Comparison of ENCODE assay signal across 8 cellular contexts in the genomic region with DNA sequence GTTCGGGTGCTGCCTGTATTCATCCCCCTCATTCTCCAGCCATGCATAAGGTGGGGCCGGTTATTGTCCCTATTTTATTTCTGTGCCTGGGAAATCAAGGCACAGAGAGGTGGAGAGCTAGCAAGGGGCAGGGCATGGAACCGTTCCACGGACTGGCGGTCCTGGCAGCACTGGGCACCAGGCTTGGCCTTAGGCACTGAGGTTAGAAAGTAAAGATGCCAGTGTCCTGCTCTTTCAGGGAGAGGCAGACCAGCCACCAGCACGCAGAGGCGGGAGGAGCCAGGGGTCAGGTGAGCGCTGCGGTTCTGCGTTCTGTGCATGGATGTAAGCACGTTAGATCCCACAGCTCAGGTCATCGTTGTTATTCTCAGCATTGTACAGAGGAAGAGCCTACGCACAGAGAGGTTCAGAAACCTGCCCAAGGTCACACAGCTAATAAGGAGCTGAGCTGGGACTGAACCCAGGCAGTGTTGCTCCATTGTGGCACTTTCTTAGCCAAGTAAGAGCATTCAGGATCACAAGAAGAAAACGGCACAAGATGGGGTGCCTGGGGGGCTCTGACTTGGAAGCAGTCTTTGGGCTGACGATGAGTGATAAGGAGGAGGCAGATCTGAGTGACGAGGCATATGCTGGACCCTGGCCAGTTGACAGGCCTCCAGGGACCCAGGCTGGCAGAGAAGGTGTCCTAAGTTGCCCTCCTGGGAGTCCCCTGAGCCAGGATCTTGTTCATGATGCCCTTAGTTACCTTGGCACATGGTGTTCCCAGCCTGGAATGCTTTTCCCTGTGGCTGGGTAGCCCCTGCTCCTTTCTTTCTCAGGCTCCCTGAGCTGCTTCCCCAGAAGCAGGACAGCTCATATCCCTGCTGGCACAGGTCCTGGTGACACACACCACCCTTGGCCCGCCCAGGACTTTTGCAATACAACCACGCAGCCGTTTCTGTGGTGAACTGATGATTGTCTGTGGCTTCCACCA. TPM values are rescaled to one million over a fixed set of nuclear protein-coding genes. Genes with fewer than 3 reads are reported as not detected.
DNase-seq lines count a peak whose midpoint lies in the region; ATAC-seq and TF ChIP-seq lines count a peak whose summit lies in the region.

No MANE protein-coding gene starts in this region.

- H3K4me3 ChIP-seq in adrenal gland (no peak overlapping the region), subcutaneous abdominal adipose tissue (ENCODE audit: low read depth in 1 of 5, low read length in 5 of 5) (peak overlapping the region in 1 of 5 donors; percentile 12)

- 60 to 76% (median 65%) methylated on average over 13 to 19 of the region's 19 CpGs for WGBS in adrenal gland, 4 donors

- ATAC-seq in GM18511 (IDR thresholded peaks at IDR 0.05; ENCODE audit: unreplicated experiment) (no peak), HG03354 (IDR thresholded peaks at IDR 0.05; ENCODE audit: poor library complexity, severe bottlenecking, unreplicated experiment) (no peak), HG03342 (IDR thresholded peaks at IDR 0.05; ENCODE audit: unreplicated experiment) (no peak)
- no peak for ATAC-seq in activated CD4-positive, CD25-positive, alpha-beta regulatory T cell treated with anti-CD3 and anti-CD28 coated beads, Interleukin-2, amount 50 U/mL, for 24 hours

- intact Hi-C loops in adrenal gland (cut with DNase I), result loop anchor here in 1 of 2 donors (10.0 kb wide), 1 partner anchor 91 kb away; a partner anchor contains a TSS

- peak overlapping the region in 2 of 5 donors; percentile 6 to 58 for H3K9ac ChIP-seq in subcutaneous abdominal adipose tissue (ENCODE audit: low read length in 5 of 5)

- H3K36me3 ChIP-seq in adrenal gland (replicated peaks in 1 of 2), result peaks cover 0 to 11% of the 10 kb centered on the region in 2 donors
- peaks cover 0 to 63% (median 46%) of the 10 kb centered on the region in 5 donors for H3K36me3 ChIP-seq in subcutaneous abdominal adipose tissue (ENCODE audit: control insufficient read depth in 5 of 5, insufficient read depth in 5 of 5, low read length in 5 of 5)

- H3K4me1 ChIP-seq in adrenal gland (replicated peaks in 1 of 2) (peaks cover 6 to 8% of the 10 kb centered on the region in 2 donors), subcutaneous abdominal adipose tissue (ENCODE audit: control insufficient read depth in 5 of 5, insufficient read depth in 5 of 5, low read length in 5 of 5) (peaks cover 14 to 56% (median 30%) of the 10 kb centered on the region in 5 donors)

- TF ChIP-seq CTCF in adrenal gland (IDR thresholded peaks at IDR 0.05), result no peak

- no peaks in the 10 kb centered on the region for H3K27me3 ChIP-seq in adrenal gland
- H3K27me3 ChIP-seq in subcutaneous abdominal adipose tissue (ENCODE audit: control insufficient read depth in 5 of 5, insufficient read depth in 4 of 5, low read length in 5 of 5), result no peaks in the 10 kb centered on the region

- no peak for TF ChIP-seq POLR2A in adrenal gland (IDR thresholded peaks at IDR 0.05)

- H3K27ac ChIP-seq in adrenal gland (peak overlapping the region in 3 of 5 donors; percentile 24 to 50 (median 41)), subcutaneous abdominal adipose tissue (ENCODE audit: low read depth, low read length) (peak overlapping the region; percentile 74)

- H3K9me3 ChIP-seq in adrenal gland (replicated peaks in 1 of 3), result no peaks in the 10 kb centered on the region
- H3K9me3 ChIP-seq in subcutaneous abdominal adipose tissue (ENCODE audit: control insufficient read depth in 5 of 5, low read length in 5 of 5), result no peaks in the 10 kb centered on the region

- peak; percentile 88 for DNase-seq in HS-5 (ENCODE audit: low read depth)
- DNase-seq in adrenal gland, result peak; percentile 86 to 97 (median 95)
- DNase-seq in hepatic stellate cell (ENCODE audit: low spot score), result peak; percentile 93

RNA-seq across cellular contexts. Expression of a gene that starts 41.1 kb away (rescaled TPM):
- total RNA-seq in adrenal gland, result 10 to 100 TPM; 12.0 to 29.3 (median 21.8) TPM
- polyA plus RNA-seq in adrenal gland, result 10 to 100 TPM in 2 of 3 donors, 1 to 10 TPM in 1; 2.7 to 30.6 (median 18.9) TPM
